19 cellular contexts compared by ENCODE assay signal in genomic region chr6:16939839-16940238, GRCh38.
DNase-seq lines count a peak whose midpoint lies in the region; ATAC-seq, FAIRE-seq and TF ChIP-seq lines count a peak whose summit lies in the region.
"Had no signal": no experiment of that assay in that cellular context is flagged by ENCODE, and none has a peak within 500 bp of the region (broad histone marks: within the 10 kb centered on the region; RNA-seq: fewer than 3 reads in every experiment).

No MANE protein-coding gene starts in this region.

- ATAC-seq in lower lobe of right lung: peak; percentile 11 to 12
- ATAC-seq in upper lobe of right lung: peak; percentile 43
- ATAC-seq in GM19351 (IDR thresholded peaks at IDR 0.05; ENCODE audit: unreplicated experiment): no peak

- TF ChIP-seq CTCF in lower lobe of right lung (IDR thresholded peaks at IDR 0.05) (no peak), upper lobe of right lung (IDR thresholded peaks at IDR 0.05) (no peak)

- no peaks in the 10 kb centered on the region for H3K36me3 ChIP-seq in SJCRH30
- no peaks in the 10 kb centered on the region for H3K36me3 ChIP-seq in lower lobe of right lung
- H3K36me3 ChIP-seq in upper lobe of right lung: no peaks in the 10 kb centered on the region
- H3K36me3 ChIP-seq: HAP-1 had no signal

- H3K9me3 ChIP-seq in SJCRH30 (replicated peaks) (no peaks in the 10 kb centered on the region), lower lobe of right lung (no peaks in the 10 kb centered on the region), upper lobe of right lung (no peaks in the 10 kb centered on the region)
- H3K9me3 ChIP-seq: HAP-1 had no signal

- peak overlapping the region; percentile 54 for H3K4me3 ChIP-seq in SJCRH30
- no peak overlapping the region for H3K4me3 ChIP-seq in lower lobe of right lung
- H3K4me3 ChIP-seq in upper lobe of right lung: no peak overlapping the region
- H3K4me3 ChIP-seq: HAP-1 had no signal

- peak; percentile 84 to 90 for DNase-seq in SJCRH30
- no peak for DNase-seq in lower lobe of right lung
- DNase-seq in upper lobe of right lung: no peak
- DNase-seq in GM19239 (ENCODE audit: insufficient read length, low spot score): no peak
- no peak for DNase-seq in middle frontal gyrus (ENCODE audit: extremely low spot score, low spot score)
- DNase-seq: C1 segment of cervical spinal cord; Calu3; CD4-positive, alpha-beta memory T cell; COR-L47; DMS53; DMS79 treated with DMSO at 0.1 percent for 48 hours; GF-D8; GOT3; HFFc6 had no signal

- H3K4me1 ChIP-seq in SJCRH30: peaks cover 26% of the 10 kb centered on the region
- no peaks in the 10 kb centered on the region for H3K4me1 ChIP-seq in lower lobe of right lung
- no peaks in the 10 kb centered on the region for H3K4me1 ChIP-seq in upper lobe of right lung

- intact Hi-C loops in lower lobe of right lung (cut with DNase I) (no loop called here), upper lobe of right lung (cut with DNase I) (no loop called here)

- FAIRE-seq in GM19239 (lab: Jason Lieb, UNC): no peak
- FAIRE-seq: GM12891, GM18507, H54 had no signal

- H3K27me3 ChIP-seq in SJCRH30 (no peaks in the 10 kb centered on the region), lower lobe of right lung (ENCODE audit: low read depth) (no peaks in the 10 kb centered on the region), upper lobe of right lung (no peaks in the 10 kb centered on the region)

- H3K27ac ChIP-seq in SJCRH30 (peak overlapping the region; percentile 72), lower lobe of right lung (no peak overlapping the region), upper lobe of right lung (no peak overlapping the region)

Comparison
In these comparisons a context has a peak if more than half of its experiments do, and no peak if none do; other contexts are left out.
1. DNase-seq: peak in SJCRH30 (2 of 2); none in lower lobe of right lung (single experiment), upper lobe of right lung (single experiment), GM19239 (single experiment) and middle frontal gyrus (single experiment).